Comparison of ENCODE assay signal across 21 cellular contexts in genomic region chr10:101650841-101651240, GRCh38.
"Had no signal": no experiment of that assay in that cellular context is flagged by ENCODE, and none has a peak within 500 bp of the region (broad histone marks: within the 10 kb centered on the region; RNA-seq: fewer than 3 reads in every experiment).

No MANE protein-coding gene starts in this region.

- H3K27me3 Mint-ChIP-seq: naive thymus-derived CD4-positive, alpha-beta T cell; progenitor cell of endocrine pancreas; stimulated activated naive B cell treated with anti-CD40 and anti-IgM and Interleukin-4, amounts not matched to agents 10 μg/mL and 1 μg/mL and 100 μg/mL, for 72 hours; stimulated activated naive CD8-positive, alpha-beta T cell treated with anti-CD3 and anti-CD28 coated beads, Interleukin-15, amount 100 ng/mL, for 72 hours had no signal

- H3K4me1 Mint-ChIP-seq: stimulated activated naive CD8-positive, alpha-beta T cell treated with anti-CD3 and anti-CD28 coated beads, Interleukin-15, amount 100 ng/mL, for 72 hours had no signal

- FAIRE-seq: endothelial cell of umbilical vein, frontal cortex, islet of Langerhans, pancreas had no signal

- H3K4me3 ChIP-seq: heart left ventricle, pancreas, testis, tibial nerve had no signal

- H3K27me3 ChIP-seq: heart left ventricle, pancreas, testis, tibial nerve had no signal

- H3K27ac ChIP-seq: heart left ventricle, pancreas, testis had no signal

- H3K9me3 Mint-ChIP-seq: naive thymus-derived CD4-positive, alpha-beta T cell; nephron progenitor cell; stimulated activated naive B cell treated with anti-CD40 and anti-IgM and Interleukin-4, amounts not matched to agents 10 μg/mL and 1 μg/mL and 100 μg/mL, for 72 hours; stimulated activated naive CD8-positive, alpha-beta T cell treated with anti-CD3 and anti-CD28 coated beads, Interleukin-15, amount 100 ng/mL, for 72 hours had no signal

- ATAC-seq: heart left ventricle; left lobe of liver; naive thymus-derived CD4-positive, alpha-beta T cell; pancreas; sciatic nerve; stimulated activated naive B cell treated with anti-CD40 and anti-IgM and Interleukin-4, amounts not matched to agents 10 μg/mL and 1 μg/mL and 100 μg/mL, for 72 hours; stimulated activated naive CD8-positive, alpha-beta T cell treated with anti-CD3 and anti-CD28 coated beads, Interleukin-15, amount 100 ng/mL, for 72 hours had no signal

- H3K4me3 Mint-ChIP-seq: naive thymus-derived CD4-positive, alpha-beta T cell; nephron progenitor cell; stimulated activated naive B cell treated with anti-CD40 and anti-IgM and Interleukin-4, amounts not matched to agents 10 μg/mL and 1 μg/mL and 100 μg/mL, for 72 hours; stimulated activated naive CD8-positive, alpha-beta T cell treated with anti-CD3 and anti-CD28 coated beads, Interleukin-15, amount 100 ng/mL, for 72 hours had no signal

- H3K9me3 ChIP-seq: heart left ventricle, pancreas, testis, tibial nerve had no signal

- H3K4me1 ChIP-seq: pancreas, testis had no signal

- H3K27ac Mint-ChIP-seq: progenitor cell of endocrine pancreas had no signal

- DNase-seq: erythroblast; heart left ventricle; hippocampal formation; kidney glomerular epithelial cell; mammary epithelial cell; naive thymus-derived CD4-positive, alpha-beta T cell; nephron progenitor cell; occipital lobe; pancreas; stimulated activated CD4-positive, alpha-beta T cell treated with anti-CD3 and anti-CD28 coated beads, Interleukin-2, amount 100 ng/mL, for 24 hours; stimulated activated CD4-positive, alpha-beta T cell treated with anti-CD3 and anti-CD28 coated beads, Interleukin-4, amount 100 ng/mL, for 4 hours; stimulated activated naive B cell treated with anti-CD40 and anti-IgM and Interleukin-4, amounts not matched to agents 10 μg/mL and 1 μg/mL and 100 μg/mL, for 72 hours; stimulated activated naive CD8-positive, alpha-beta T cell treated with anti-CD3 and anti-CD28 coated beads, Interleukin-15, amount 100 ng/mL, for 72 hours; testis had no signal
